ENCODE assay signal across 8 cellular contexts in genomic region chr1:151945725-151946365, GRCh38. TPM values are rescaled to one million over a fixed set of nuclear protein-coding genes. Genes with fewer than 3 reads are reported as not detected.
DNase-seq lines count a peak whose midpoint lies in the region; ATAC-seq and TF ChIP-seq lines count a peak whose summit lies in the region.

No MANE protein-coding gene starts in this region.

- peak; percentile 65 to 69 for DNase-seq in SJCRH30
- DNase-seq in activated gamma-delta T cell treated with anti-CD3 and anti-CD28 coated beads, Interleukin-2, amount 50 U/mL, for 16 hours (ENCODE audit: low read depth): peak; percentile 74
- peak; percentile 93 for DNase-seq in Right ventricle myocardium inferior (ENCODE audit: missing footprints)
- DNase-seq in retinal pigment epithelial cell (ENCODE audit: low read depth): peak; percentile 89
- no peak for DNase-seq in NCI-H524 treated with DMSO at 0.1 percent for 48 hours (lab: John Stamatoyannopoulos, UW)

- peak overlapping the region; percentile 23 to 81 (median 69) for H3K4me2 ChIP-seq in BLaER1 treated with 17β-estradiol and CSF1 and Interleukin-3, amounts not matched to agents 10 nM and 100 nM

- peak; percentile 55 for ATAC-seq in HG03521 (IDR thresholded peaks at IDR 0.05; ENCODE audit: unreplicated experiment)
- ATAC-seq in Right ventricle myocardium inferior: peak; percentile 83
- no peak for ATAC-seq in GM19351 (IDR thresholded peaks at IDR 0.05; ENCODE audit: unreplicated experiment)

- no peaks in the 10 kb centered on the region for H4K20me1 ChIP-seq in BLaER1 treated with 17β-estradiol and CSF1 and Interleukin-3, amounts not matched to agents 10 nM and 100 nM

- H3K27me3 ChIP-seq in BLaER1 treated with 17β-estradiol and CSF1 and Interleukin-3, amounts not matched to agents 10 nM and 100 nM: no peaks in the 10 kb centered on the region
- H3K27me3 ChIP-seq in SJCRH30: no peaks in the 10 kb centered on the region

- TF ChIP-seq CTCF in retinal pigment epithelial cell (conservative IDR thresholded peaks at IDR 0.05; ENCODE audit: low read depth, low read length): no peak

- intact Hi-C loops in Right ventricle myocardium inferior (cut with DNase I): no loop called here

- H3K27ac ChIP-seq in BLaER1 treated with 17β-estradiol and CSF1 and Interleukin-3, amounts not matched to agents 10 nM and 100 nM: peak overlapping the region in 10 of 11 experiments; percentile 16 to 97 (median 82); a peak in 18 of 22 replicates
- H3K27ac ChIP-seq in SJCRH30: no peak overlapping the region

- H3K36me3 ChIP-seq in BLaER1 treated with 17β-estradiol and CSF1 and Interleukin-3, amounts not matched to agents 10 nM and 100 nM: no peaks in the 10 kb centered on the region
- no peaks in the 10 kb centered on the region for H3K36me3 ChIP-seq in SJCRH30

- peak overlapping the region in 8 of 11 experiments; percentile 5 to 79 (median 68); a peak in 13 of 22 replicates for H3K9ac ChIP-seq in BLaER1 treated with 17β-estradiol and CSF1 and Interleukin-3, amounts not matched to agents 10 nM and 100 nM

- peak overlapping the region in 3 of 10 experiments; percentile 9 to 22 (median 18); a peak in 3 of 20 replicates for H3K4me3 ChIP-seq in BLaER1 treated with 17β-estradiol and CSF1 and Interleukin-3, amounts not matched to agents 10 nM and 100 nM
- no peak overlapping the region for H3K4me3 ChIP-seq in SJCRH30
- no peak overlapping the region for H3K4me3 ChIP-seq in retinal pigment epithelial cell (ENCODE audit: low read length)

- H3K9me3 ChIP-seq in BLaER1 treated with 17β-estradiol and CSF1 and Interleukin-3, amounts not matched to agents 10 nM and 100 nM (replicated peaks in 1 of 11): no peaks in the 10 kb centered on the region
- no peaks in the 10 kb centered on the region; the same call in 1 of the 2 replicates for H3K9me3 ChIP-seq in SJCRH30 (replicated peaks)

- peaks cover 0 to 72% (median 32%) of the 10 kb centered on the region in 10 experiments; a peak in 17 of 20 replicates for H3K4me1 ChIP-seq in BLaER1 treated with 17β-estradiol and CSF1 and Interleukin-3, amounts not matched to agents 10 nM and 100 nM
- 0 out of 2 replicates have a peak, but pooled peaks cover 3% of the 10 kb centered on the region for H3K4me1 ChIP-seq in SJCRH30

RNA-seq across cellular contexts. Expression of gene THEM4, which starts 36.5 kb away (rescaled TPM):
- 13.5 and 15.4 TPM in 2 replicates for total RNA-seq in SJCRH30 (2014; rRNA removed; shearing (Covaris generic))
- 16.3 TPM for total RNA-seq in Right ventricle myocardium inferior

RNA-seq across cellular contexts. Expression of gene S100A10, which starts 47.8 kb away (rescaled TPM):
- total RNA-seq in SJCRH30 (2014; rRNA removed; shearing (Covaris generic)): 36.4 and 38.3 TPM in 2 replicates
- total RNA-seq in Right ventricle myocardium inferior: 290 TPM
